In the genomic region with DNA sequence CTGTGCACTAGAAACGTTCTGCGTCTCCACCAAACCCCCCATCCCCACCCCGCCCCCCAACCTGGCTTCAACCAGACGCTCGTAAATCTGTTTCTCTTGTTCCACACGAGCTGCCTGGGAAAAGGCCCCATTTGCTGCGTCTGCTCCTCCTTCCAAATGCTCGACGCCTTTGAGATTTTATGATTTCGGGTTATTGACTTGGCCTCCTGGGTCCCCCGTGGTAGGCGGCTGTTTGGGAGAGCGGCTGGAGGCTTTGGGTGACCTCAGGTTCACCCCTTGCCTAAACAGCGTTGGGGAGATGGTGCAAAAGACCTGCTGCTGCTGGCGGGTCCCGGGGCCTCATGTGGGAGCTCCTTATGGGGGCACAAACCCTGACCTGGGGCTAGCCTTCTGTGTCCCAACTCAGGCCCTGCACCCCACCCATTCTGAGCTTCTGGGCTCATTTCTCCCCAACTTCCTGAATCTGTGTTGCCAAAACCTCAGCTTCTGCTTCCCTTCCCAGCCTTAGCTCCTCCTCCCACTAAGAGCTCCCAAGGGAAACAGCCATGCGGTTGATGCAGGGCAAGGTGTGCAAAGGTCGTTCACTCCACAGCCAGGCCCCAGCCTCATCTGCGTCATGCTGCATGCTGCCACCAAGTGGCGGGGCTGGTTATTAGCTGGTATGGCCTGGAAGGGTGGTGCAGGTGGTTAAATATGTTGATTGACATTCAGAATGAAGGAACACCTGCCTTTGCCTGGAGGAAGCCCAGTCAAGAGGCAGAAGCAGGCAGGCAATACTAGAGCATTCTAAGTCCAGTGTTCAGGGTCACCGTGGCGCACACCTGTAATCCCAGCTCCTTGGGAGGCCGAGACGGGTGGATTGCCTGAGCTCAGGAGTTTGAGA, we compare ENCODE assay signal across 8 cellular contexts. TPM values are rescaled to one million over a fixed set of nuclear protein-coding genes. Genes with fewer than 3 reads are reported as not detected.
DNase-seq lines count a peak whose midpoint lies in the region; ATAC-seq and TF ChIP-seq lines count a peak whose summit lies in the region.

No MANE protein-coding gene starts in this region.

- ATAC-seq in memory B cell (ENCODE audit: low read depth) = peak; percentile 60

- peak; percentile 47 for DNase-seq in DMS79 treated with DMSO at 0.1 percent for 48 hours (lab: John Stamatoyannopoulos, UW)
- DNase-seq in HFFc6 = no peak
- peak; percentile 8 for DNase-seq in NCI-H748 treated with DMSO at 0.1 percent for 48 hours (lab: John Stamatoyannopoulos, UW)
- DNase-seq in T47D (ENCODE audit: low read depth in 1 of 2, low spot score in 1 of 2) = peak; percentile 90 to 94
- peak in 1 of 2 donors; percentile 6 for DNase-seq in memory B cell (ENCODE audit: low spot score in 2 of 2)
- DNase-seq in activated CD8-positive, alpha-beta memory T cell treated with anti-CD3 and anti-CD28 coated beads for 24 hours = no peak
- DNase-seq in AML-193 (lab: John Stamatoyannopoulos, UW) = no peak
- no peak for DNase-seq in retina

- H3K27ac Mint-ChIP-seq in HFFc6 = no peak overlapping the region
- H3K27ac Mint-ChIP-seq in memory B cell = no peak overlapping the region

- no peaks in the 10 kb centered on the region; the same call in none of the 2 replicates for H3K27me3 Mint-ChIP-seq in HFFc6 (ENCODE audit: insufficient read depth)
- H3K27me3 Mint-ChIP-seq in memory B cell = peaks cover 19% of the 10 kb centered on the region

- in situ Hi-C loops in T47D (cut with HindIII; ENCODE audit: low pct_unique_long_range_greater_than_20kb, low sequenced_read_pairs) = no loop called here

- H3K4me1 Mint-ChIP-seq in HFFc6 (ENCODE audit: low read depth) = peaks cover 9% of the 10 kb centered on the region; the same call in 1 of the 2 replicates
- peaks cover 8% of the 10 kb centered on the region for H3K4me1 Mint-ChIP-seq in memory B cell

- H3K9me3 Mint-ChIP-seq in HFFc6 = no peaks in the 10 kb centered on the region
- H3K9me3 Mint-ChIP-seq in memory B cell = no peaks in the 10 kb centered on the region

- H3K4me3 Mint-ChIP-seq in HFFc6 = no peak overlapping the region
- no peak overlapping the region for H3K4me3 Mint-ChIP-seq in memory B cell

- peak; percentile 72 for TF ChIP-seq CTCF in HFFc6 (IDR thresholded peaks at IDR 0.05)

- H3K36me3 Mint-ChIP-seq in HFFc6 (ENCODE audit: low read depth) = no peaks in the 10 kb centered on the region
- H3K36me3 Mint-ChIP-seq in memory B cell = no peaks in the 10 kb centered on the region

RNA-seq across cellular contexts. Expression of gene ELN, which starts 49.1 kb away (rescaled TPM):
- total RNA-seq in HFFc6 (2021; fragmentation: NEBNext Ultra II Directional; extraction: Animal tissue kit (Norgen Biotek cat#: 25700)) = 10 to 100 TPM in 5 of 6 experiments, 1 to 10 TPM in 1; 4.7 to 25.8 (median 19.1) TPM

Comparison
In these comparisons a context has a peak if more than half of its experiments do, and no peak if none do; other contexts are left out.
1. DNase-seq: peak in DMS79 treated with DMSO at 0.1 percent for 48 hours (single experiment), NCI-H748 treated with DMSO at 0.1 percent for 48 hours (single experiment) and T47D (2 of 2); none in HFFc6 (single experiment), activated CD8-positive, alpha-beta memory T cell treated with anti-CD3 and anti-CD28 coated beads for 24 hours (single experiment), AML-193 (0 of 2) and retina (single experiment).